In the genomic region with DNA sequence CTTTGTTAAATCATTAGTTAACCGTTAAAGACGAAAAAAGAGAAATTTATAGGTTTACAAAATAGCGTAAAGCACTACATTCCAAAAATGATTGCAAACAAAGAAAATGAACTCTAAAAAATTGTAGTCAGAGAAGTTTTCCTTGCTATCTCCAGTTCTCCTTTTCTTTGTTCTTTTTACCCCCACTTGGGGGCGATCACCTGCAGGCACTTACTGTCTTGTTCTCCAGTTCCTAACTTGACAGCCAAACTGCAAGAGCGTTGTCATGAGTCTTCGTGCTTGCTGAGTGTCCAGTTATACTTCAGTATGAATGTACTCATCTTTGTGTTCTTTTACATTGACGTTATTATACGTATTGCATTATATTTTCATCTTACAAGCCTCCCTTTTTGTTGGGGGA, we compare ENCODE assay signal across 9 cellular contexts. TPM values are rescaled to one million over a fixed set of nuclear protein-coding genes. Genes with fewer than 3 reads are reported as not detected.
DNase-seq lines count a peak whose midpoint lies in the region; ATAC-seq and TF ChIP-seq lines count a peak whose summit lies in the region.
"Had no signal": no experiment of that assay in that cellular context is flagged by ENCODE, and none has a peak within 500 bp of the region (broad histone marks: within the 10 kb centered on the region; RNA-seq: fewer than 3 reads in every experiment).

No MANE protein-coding gene starts in this region.

- DNase-seq in activated CD4-positive, alpha-beta T cell treated with anti-CD3 and anti-CD28 coated beads for 48 hours: peak; percentile 15
- DNase-seq in activated CD4-positive, alpha-beta T cell treated with anti-CD3 and anti-CD28 coated beads for 4 hours: no peak
- DNase-seq in NB4 (ENCODE audit: low read depth): peak; percentile 61
- peak; percentile 19 for DNase-seq in dermis blood vessel endothelial cell
- DNase-seq in renal cortical epithelial cell (ENCODE audit: low read depth): peak; percentile 28
- no peak for DNase-seq in NK-92 treated with Interleukin-12 subunit alpha and Interleukin-12 subunit beta, amount 100 ng/mL, for 24 hours (lab: John Stamatoyannopoulos, UW)
- no peak for DNase-seq in activated T-cell treated with anti-CD3 and anti-CD28 coated beads, Interleukin-2, amount 50 U/mL, for 1 hour
- DNase-seq: foreskin melanocyte had no signal

- H3K4me3 ChIP-seq in NB4 (ENCODE audit: low read depth, low read length): no peak overlapping the region

- TF ChIP-seq CTCF in NB4 (IDR thresholded peaks at IDR 0.05; ENCODE audit: low read depth, low read length): peak; percentile 60

- TF ChIP-seq POLR2A in NB4 (IDR thresholded peaks at IDR 0.05; ENCODE audit: extremely low read depth, insufficient read length): no peak

- ATAC-seq in HG03460 (IDR thresholded peaks at IDR 0.05; ENCODE audit: unreplicated experiment): no peak

RNA-seq across cellular contexts. Expression of a gene that starts 54.5 kb away (rescaled TPM):
- total RNA-seq in dermis blood vessel endothelial cell (67.0 and 67.9 TPM in 2 replicates), renal cortical epithelial cell (35.4 and 92.3 TPM in 2 replicates)

Comparison
In these comparisons a context has a peak if more than half of its experiments do, and no peak if none do; other contexts are left out.
1. DNase-seq: peak in activated CD4-positive, alpha-beta T cell treated with anti-CD3 and anti-CD28 coated beads for 48 hours (single experiment), NB4 (single experiment), dermis blood vessel endothelial cell (single experiment) and renal cortical epithelial cell (single experiment); none in activated CD4-positive, alpha-beta T cell treated with anti-CD3 and anti-CD28 coated beads for 4 hours (0 of 2), NK-92 treated with Interleukin-12 subunit alpha and Interleukin-12 subunit beta, amount 100 ng/mL, for 24 hours (single experiment) and activated T-cell treated with anti-CD3 and anti-CD28 coated beads, Interleukin-2, amount 50 U/mL, for 1 hour (single experiment).